2 cellular contexts compared by ENCODE assay signal in the genomic region with DNA sequence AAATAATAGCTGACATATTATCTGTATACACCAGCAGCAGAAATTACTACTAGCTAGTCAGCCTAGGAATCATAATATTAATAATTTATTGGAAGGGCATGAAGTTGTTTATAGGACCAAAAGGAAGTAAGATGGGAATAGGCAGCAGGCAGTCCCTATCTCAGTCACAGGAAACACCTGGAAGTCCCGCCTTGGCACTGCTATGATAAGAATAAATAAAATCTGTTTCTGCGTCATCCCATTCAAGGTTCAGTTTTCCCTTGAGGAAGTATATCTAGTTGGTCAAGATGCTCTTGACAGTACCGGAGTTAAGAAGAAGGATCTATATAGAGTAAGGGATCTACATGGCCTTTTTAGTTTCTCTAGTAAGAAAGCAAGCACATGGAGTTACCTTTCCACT.
TF ChIP-seq lines count a peak whose summit lies in the region.

No MANE protein-coding gene starts in this region.

TF ChIP-seq in liver, 16 proteins besides CTCF, POLR2A, EP300 and RAD21 (continued from another document):
- TF ChIP-seq NR2F2 (IDR thresholded peaks at IDR 0.05): peak; percentile 41
TF ChIP-seq in liver: peak in this region for 1.

TF ChIP-seq in HepG2, 621 proteins besides CTCF, POLR2A, EP300 and RAD21 (continued from another document):
- TF ChIP-seq KMT2B (CRISPR knock-in tag; IDR thresholded peaks at IDR 0.05) (no peak), GLMP (CRISPR knock-in tag; IDR thresholded peaks at IDR 0.05; ENCODE audit: borderline replicate concordance) (no peak), NAIF1 (CRISPR knock-in tag; IDR thresholded peaks at IDR 0.05; ENCODE audit: borderline replicate concordance) (no peak), ZNF546 (CRISPR knock-in tag; conservative IDR thresholded peaks at IDR 0.05) (no peak)
